Comparison of ENCODE assay signal across 8 cellular contexts in the genomic region with DNA sequence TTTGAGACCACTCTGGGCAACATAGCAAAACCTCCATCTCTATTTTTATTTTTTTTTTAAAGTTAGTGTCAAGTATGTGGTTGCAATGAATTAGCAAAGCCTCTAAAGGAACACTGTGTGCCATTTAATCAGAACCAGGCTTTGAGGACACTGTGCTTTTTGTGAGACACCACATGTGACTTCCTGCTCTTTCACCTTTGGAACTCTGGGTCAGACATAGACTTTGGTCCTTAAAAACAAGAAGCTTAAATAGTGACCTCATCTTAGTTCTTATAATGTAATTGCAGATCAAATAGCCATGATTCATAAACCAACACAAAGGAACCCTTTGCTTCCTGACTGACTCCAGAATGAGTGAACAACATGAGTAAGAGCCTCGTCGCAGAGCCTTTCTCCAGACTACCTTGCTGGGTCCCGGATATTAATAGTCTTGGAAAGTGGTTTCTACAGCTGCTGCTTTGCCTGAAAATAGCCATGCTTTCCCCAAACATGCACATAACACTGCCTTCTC.
DNase-seq lines count a peak whose midpoint lies in the region; ATAC-seq, FAIRE-seq and TF ChIP-seq lines count a peak whose summit lies in the region.
"Not testable (repeated sequence)": the region's sequence is repeated elsewhere in the genome, so short reads cannot be mapped to it uniquely, and the experiment has no call there.

No MANE protein-coding gene starts in this region.

- intact Hi-C loops in Calu3 (cut with micrococcal nuclease; ENCODE audit: unreplicated experiment); upper lobe of right lung (cut with DNase I): not testable (repeated sequence)

- not testable (repeated sequence) for H3K4me3 ChIP-seq in SK-N-SH (ENCODE audit: low read depth in 2 of 2, low read length in 1 of 2); upper lobe of right lung

- not testable (repeated sequence) for BruUV-seq in Calu3 (replicated peaks; lab: Mats Ljungman, UMichigan)

- WGBS in SK-N-SH (ENCODE audit: low lambda C conversion rate) = 0% methylated on average over 3 of the region's 3 CpGs

- not testable (repeated sequence) for H3K27me3 ChIP-seq in SK-N-SH (ENCODE audit: insufficient read depth); upper lobe of right lung

- H3K36me3 Mint-ChIP-seq in Calu3 (ENCODE audit: insufficient read depth, unreplicated experiment) (peaks cover 58% of the 10 kb centered on the region), brain (peaks cover 71% of the 10 kb centered on the region)

- H3K4me1 ChIP-seq in SK-N-SH (ENCODE audit: control insufficient read depth in 1 of 2, insufficient read depth in 2 of 2, low read depth in 1 of 2, low read length in 1 of 2); upper lobe of right lung: not testable (repeated sequence)

- 0 out of 2 replicates have a peak overlapping the region, but pooled peaks have one; percentile 28 for H3K4me2 ChIP-seq in SK-N-SH

- H3K9me3 ChIP-seq in SK-N-SH, upper lobe of right lung: not testable (repeated sequence)

- CTCF ChIA-PET in Calu3 (lab: Charles Lee) = interaction anchor here (0.6 to 1.1 kb wide), 5 partner anchors 9 to 288 kb away, joined by 3 to 9 read pairs (median 4); no protein-coding TSS in a partner anchor
- CTCF ChIA-PET in SK-N-SH (lab: Yijun Ruan, JAX) = not testable (repeated sequence)

- peaks cover 20 to 29% of the 10 kb centered on the region in 2 experiments for H3K36me3 ChIP-seq in SK-N-SH (replicated peaks in 1 of 2; ENCODE audit: control insufficient read depth in 1 of 2, insufficient read depth in 2 of 2, low read length in 1 of 2)
- H3K36me3 ChIP-seq in upper lobe of right lung = peaks cover 15% of the 10 kb centered on the region

- peak overlapping the region; percentile 71; the same call in 1 of the 2 replicates for H3K9ac ChIP-seq in SK-N-SH

- not testable (repeated sequence) for TF ChIP-seq CTCF in Calu3 (IDR thresholded peaks at IDR 0.05; ENCODE audit: unreplicated experiment); SK-N-SH (IDR thresholded peaks at IDR 0.05); brain (conservative IDR thresholded peaks at IDR 0.05); upper lobe of right lung (IDR thresholded peaks at IDR 0.05)

- not testable (repeated sequence) for H2AFZ ChIP-seq in SK-N-SH (ENCODE audit: low read depth)

- not testable (repeated sequence) for H3K9me3 Mint-ChIP-seq in Calu3 (ENCODE audit: low read depth, unreplicated experiment); brain

- not testable (repeated sequence) for TF ChIP-seq RAD21 in SK-N-SH (IDR thresholded peaks at IDR 0.05; ENCODE audit: low read length)

- H3K27ac ChIP-seq in SK-N-SH (ENCODE audit: low read depth in 2 of 2, low read length in 1 of 2) (peak overlapping the region in 1 of 2 experiments; percentile 96; a peak in 3 of 4 replicates), upper lobe of right lung (peak overlapping the region; percentile 17)

- peaks cover 14% of the 10 kb centered on the region; the same call in 1 of the 2 replicates for H3K79me2 ChIP-seq in SK-N-SH (ENCODE audit: insufficient read depth)

- not testable (repeated sequence) for FAIRE-seq in HTR-8/SVneo (lab: Jason Lieb, UNC)

- DNase-seq in Calu3 (peak; percentile 46), HTR-8/SVneo (ENCODE audit: insufficient read length, low spot score) (peak; percentile 14), fibroblast of gingiva (ENCODE audit: low read depth) (peak; percentile 77), kidney glomerular epithelial cell (lab: John Stamatoyannopoulos, UW) (peak; percentile 96), pons (ENCODE audit: low spot score) (peak; percentile 31)
- DNase-seq in SK-N-SH, upper lobe of right lung: not testable (repeated sequence)

- not testable (repeated sequence) for H4K20me1 ChIP-seq in SK-N-SH (ENCODE audit: insufficient read depth)

- peak overlapping the region; percentile 98 for H3K27ac Mint-ChIP-seq in Calu3 (ENCODE audit: unreplicated experiment)
- H3K27ac Mint-ChIP-seq in brain = peak overlapping the region in 3 of 5 experiments; percentile 77 to 86 (median 83)

- H3K27me3 Mint-ChIP-seq in Calu3 (ENCODE audit: unreplicated experiment); brain: not testable (repeated sequence)

- H3K9me2 ChIP-seq in SK-N-SH = not testable (repeated sequence)

- TF ChIP-seq EP300 in SK-N-SH (IDR thresholded peaks at IDR 0.05; ENCODE audit: borderline replicate concordance in 1 of 2, low read depth in 1 of 2, low read length in 1 of 2) = peak in 1 of 2 experiments; percentile 67; a peak in 1 of 4 replicates

- H3F3A ChIP-seq in SK-N-SH (replicated peaks; ENCODE audit: insufficient read depth) = peaks cover 39% of the 10 kb centered on the region

- not testable (repeated sequence) for ATAC-seq in upper lobe of right lung

- peaks cover 48% of the 10 kb centered on the region for H3K4me1 Mint-ChIP-seq in Calu3 (ENCODE audit: low read depth, unreplicated experiment)
- peaks cover 41% of the 10 kb centered on the region for H3K4me1 Mint-ChIP-seq in brain

- POLR2A ChIA-PET in SK-N-SH (lab: Yijun Ruan, JAX) = not testable (repeated sequence)

- H3K4me3 Mint-ChIP-seq in Calu3 (ENCODE audit: low read depth, unreplicated experiment) = peak overlapping the region; percentile 46
- H3K4me3 Mint-ChIP-seq in brain = not testable (repeated sequence)

TF ChIP-seq in SK-N-SH, 30 proteins besides CTCF, POLR2A, EP300 and RAD21:
- peak; percentile 62 for TF ChIP-seq RXRA (IDR thresholded peaks at IDR 0.05; ENCODE audit: borderline replicate concordance, low read depth)
- 0 out of 2 replicates have a peak, but pooled peaks have one; percentile 26 for TF ChIP-seq TEAD4 (IDR thresholded peaks at IDR 0.05; ENCODE audit: borderline replicate concordance, insufficient read depth)
- TF ChIP-seq, protein P1, sequence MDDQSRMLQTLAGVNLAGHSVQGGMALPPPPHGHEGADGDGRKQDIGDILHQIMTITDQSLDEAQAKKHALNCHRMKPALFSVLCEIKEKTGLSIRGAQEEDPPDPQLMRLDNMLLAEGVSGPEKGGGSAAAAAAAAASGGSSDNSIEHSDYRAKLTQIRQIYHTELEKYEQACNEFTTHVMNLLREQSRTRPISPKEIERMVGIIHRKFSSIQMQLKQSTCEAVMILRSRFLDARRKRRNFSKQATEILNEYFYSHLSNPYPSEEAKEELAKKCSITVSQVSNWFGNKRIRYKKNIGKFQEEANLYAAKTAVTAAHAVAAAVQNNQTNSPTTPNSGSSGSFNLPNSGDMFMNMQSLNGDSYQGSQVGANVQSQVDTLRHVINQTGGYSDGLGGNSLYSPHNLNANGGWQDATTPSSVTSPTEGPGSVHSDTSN (IDR thresholded peaks at IDR 0.05) = peak; percentile 72
- TF ChIP-seq, protein P2, sequence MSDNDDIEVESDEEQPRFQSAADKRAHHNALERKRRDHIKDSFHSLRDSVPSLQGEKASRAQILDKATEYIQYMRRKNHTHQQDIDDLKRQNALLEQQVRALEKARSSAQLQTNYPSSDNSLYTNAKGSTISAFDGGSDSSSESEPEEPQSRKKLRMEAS (IDR thresholded peaks at IDR 0.05; ENCODE audit: low read depth) = peak; percentile 43; the same call in 1 of the 2 replicates
- peak; percentile 69 for TF ChIP-seq JUND (IDR thresholded peaks at IDR 0.05)
- TF ChIP-seq TCF12 (IDR thresholded peaks at IDR 0.05) = peak; percentile 83
- peak; percentile 25; the same call in 1 of the 2 replicates for TF ChIP-seq NFIC (IDR thresholded peaks at IDR 0.05; ENCODE audit: borderline replicate concordance)
- peak; percentile 89 for TF ChIP-seq MEF2A (IDR thresholded peaks at IDR 0.05; ENCODE audit: borderline replicate concordance, low read depth)
- TF ChIP-seq FOSL2 (IDR thresholded peaks at IDR 0.05; ENCODE audit: borderline replicate concordance, low read depth) = peak; percentile 79
- TF ChIP-seq POLR2AphosphoS5 (IDR thresholded peaks at IDR 0.05; ENCODE audit: low read depth, low read length) = peak; percentile 35; the same call in 1 of the 2 replicates
